8 cellular contexts compared by ENCODE assay signal in genomic region chr1:74504125-74505065, GRCh38. TPM values are rescaled to one million over a fixed set of nuclear protein-coding genes. Genes with fewer than 3 reads are reported as not detected.
DNase-seq lines count a peak whose midpoint lies in the region; ATAC-seq and TF ChIP-seq lines count a peak whose summit lies in the region.

No MANE protein-coding gene starts in this region.

- H3K27me3 ChIP-seq in aorta (ENCODE audit: control insufficient read depth in 1 of 2, insufficient read depth in 2 of 2, low read length in 1 of 2), result no peaks in the 10 kb centered on the region

- ATAC-seq in HG03521 (IDR thresholded peaks at IDR 0.05; ENCODE audit: unreplicated experiment) (peak; percentile 84), aorta (ENCODE audit: low FRiP score) (no peak)

- no peak overlapping the region for H3K4me3 Mint-ChIP-seq in activated T-cell treated with anti-CD3 and anti-CD28 coated beads, Interleukin-2, amount 50 U/mL, for 24 hours

- H3K27ac Mint-ChIP-seq in activated T-cell treated with anti-CD3 and anti-CD28 coated beads, Interleukin-2, amount 50 U/mL, for 24 hours, result no peak overlapping the region

- H3K4me1 ChIP-seq in aorta (ENCODE audit: control insufficient read depth in 1 of 2, insufficient read depth in 2 of 2, low read length in 2 of 2), result no peaks in the 10 kb centered on the region

- intact Hi-C loops in aorta (cut with DNase I), result no loop called here

- H3K9me3 Mint-ChIP-seq in activated T-cell treated with anti-CD3 and anti-CD28 coated beads, Interleukin-2, amount 50 U/mL, for 24 hours, result no peaks in the 10 kb centered on the region

- peak; percentile 33 for DNase-seq in DMS79 treated with DMSO at 0.1 percent for 48 hours (lab: John Stamatoyannopoulos, UW)
- DNase-seq in GM20000 (ENCODE audit: low spot score), result peak; percentile 37
- DNase-seq in NCI-H748 (lab: John Stamatoyannopoulos, UW; ENCODE audit: unreplicated experiment), result peak; percentile 87
- peak; percentile 34 for DNase-seq in activated T-cell treated with anti-CD3 and anti-CD28 coated beads, Interleukin-2, amount 50 U/mL, for 24 hours
- peak; percentile 10 for DNase-seq in germinal center (ENCODE audit: low spot score)
- peak; percentile 74 for DNase-seq in pons (ENCODE audit: low spot score)
- DNase-seq in aorta, result no peak

- peaks cover 7% of the 10 kb centered on the region for H3K27me3 Mint-ChIP-seq in activated T-cell treated with anti-CD3 and anti-CD28 coated beads, Interleukin-2, amount 50 U/mL, for 24 hours

- peaks cover 3% of the 10 kb centered on the region for H3K9me3 ChIP-seq in aorta (ENCODE audit: control insufficient read depth, low read length)

- WGBS in aorta, 2 donors, result 47 to 48% methylated on average over 19 of the region's 19 CpGs

- TF ChIP-seq CTCF in GM20000 (IDR thresholded peaks at IDR 0.05; ENCODE audit: extremely low read depth, missing control alignments), result peak; percentile 88

- no peak overlapping the region for H3K4me3 ChIP-seq in aorta (ENCODE audit: low read length in 2 of 2)

- H3K36me3 ChIP-seq in aorta (ENCODE audit: control insufficient read depth in 1 of 2, insufficient read depth in 2 of 2, low read length in 1 of 2), result no peaks in the 10 kb centered on the region

- no peak overlapping the region for H3K27ac ChIP-seq in aorta (ENCODE audit: low read depth in 1 of 2, low read length in 2 of 2)

- H3K36me3 Mint-ChIP-seq in activated T-cell treated with anti-CD3 and anti-CD28 coated beads, Interleukin-2, amount 50 U/mL, for 24 hours (ENCODE audit: low read depth), result no peaks in the 10 kb centered on the region

- H3K4me1 Mint-ChIP-seq in activated T-cell treated with anti-CD3 and anti-CD28 coated beads, Interleukin-2, amount 50 U/mL, for 24 hours (ENCODE audit: low read depth), result no peaks in the 10 kb centered on the region

RNA-seq across cellular contexts. Expression of gene LRRC53, which starts 8.0 kb away (rescaled TPM):
- total RNA-seq in aorta, result not detected
- polyA plus RNA-seq in aorta, result not detected

Comparison
In these comparisons a context has a peak if more than half of its experiments do, and no peak if none do; other contexts are left out.
1. DNase-seq: peak in DMS79 treated with DMSO at 0.1 percent for 48 hours (single experiment), GM20000 (single experiment), NCI-H748 (single experiment), activated T-cell treated with anti-CD3 and anti-CD28 coated beads, Interleukin-2, amount 50 U/mL, for 24 hours (single experiment), germinal center (single experiment) and pons (single experiment); none in aorta (0 of 2).